In genomic region chr9:3467593-3468219, GRCh38 we compare ENCODE assay signal across 8 cellular contexts.
A peak's percentile ranks its signal among the peaks of the same experiment; 100 is the strongest.
DNase-seq lines count a peak whose midpoint lies in the region; ATAC-seq and TF ChIP-seq lines count a peak whose summit lies in the region.

No MANE protein-coding gene starts in this region.

- DNase-seq in AG08395 (ENCODE audit: low spot score) (peak; percentile 69), NCI-H2029 treated with DMSO at 0.1 percent for 48 hours (lab: John Stamatoyannopoulos, UW) (peak; percentile 31), caudate nucleus (lab: John Stamatoyannopoulos, UW) (peak in 32 of 61 donors; percentile 1 to 53 (median 10)), kidney tubule cell (ENCODE audit: low spot score) (peak; percentile 66)
- DNase-seq in stimulated activated CD4-positive, alpha-beta T cell treated with anti-CD3 and anti-CD28 coated beads, TNF-alpha, amount 100 ng/mL, for 24 hours (ENCODE audit: low read depth in 3 of 3), result peak; percentile 22 to 43 (median 27)

- ATAC-seq in GM18519 (IDR thresholded peaks at IDR 0.05; ENCODE audit: low FRiP score, unreplicated experiment) (peak; percentile 88), HG03039 (IDR thresholded peaks at IDR 0.05; ENCODE audit: unreplicated experiment) (peak; percentile 92)

- H3K27ac ChIP-seq in VCaP (no peak overlapping the region), caudate nucleus (ENCODE audit: low read depth, low read length) (no peak overlapping the region)

- TF ChIP-seq CTCF in VCaP (conservative IDR thresholded peaks at IDR 0.05), result peak; percentile 100

Comparison
In these comparisons a context has a peak if more than half of its experiments do, and no peak if none do; other contexts are left out.
1. DNase-seq: peak in every context shown above with its lines; median percentile 69 in AG08395; 66 in kidney tubule cell; 31 in NCI-H2029 treated with DMSO at 0.1 percent for 48 hours; 27 in stimulated activated CD4-positive, alpha-beta T cell treated with anti-CD3 and anti-CD28 coated beads, TNF-alpha, amount 100 ng/mL, for 24 hours; 10 in caudate nucleus.